Comparison of ENCODE assay signal across 33 cellular contexts in genomic region chr1:236323819-236324411, GRCh38.
"Had no signal": no experiment of that assay in that cellular context is flagged by ENCODE, and none has a peak within 500 bp of the region (broad histone marks: within the 10 kb centered on the region; RNA-seq: fewer than 3 reads in every experiment).

No MANE protein-coding gene starts in this region.

- FAIRE-seq: astrocyte, bronchial epithelial cell had no signal

- H3K27ac ChIP-seq: adrenal gland, ascending aorta, body of pancreas, brain microvascular endothelial cell, breast epithelium, cardiac muscle cell had no signal

- H3K36me3 ChIP-seq: adrenal gland, ascending aorta, brain microvascular endothelial cell, breast epithelium, cardiac muscle cell had no signal

- H3K4me1 ChIP-seq: adrenal gland, ascending aorta, breast epithelium had no signal

- DNase-seq: activated effector memory CD4-positive, alpha-beta T cell treated with anti-CD3 and anti-CD28 coated beads, Interleukin-2, amount 50 U/mL, for 16 hours; activated effector memory CD4-positive, alpha-beta T cell treated with Interleukin-2 at 50 U/mL for 16 hours; activated gamma-delta T cell; activated gamma-delta T cell treated with Interleukin-2 at 50 U/mL for 16 hours; activated naive CD4-positive, alpha-beta T cell; activated naive CD4-positive, alpha-beta T cell treated with anti-CD3 and anti-CD28 coated beads for 36 hours; activated naive CD4-positive, alpha-beta T cell treated with anti-CD3 and anti-CD28 coated beads, Interleukin-2, amount 10 ng/mL, durations not matched to agents 7 days and 5 days; activated naive CD4-positive, alpha-beta T cell treated with anti-CD3 and anti-CD28 coated beads, Interleukin-2, amount 50 U/mL, for 16 hours; activated naive CD4-positive, alpha-beta T cell treated with Interleukin-2 at 50 U/mL for 16 hours; activated naive CD8-positive, alpha-beta T cell treated with anti-CD3 and anti-CD28 coated beads for 36 hours; activated naive CD8-positive, alpha-beta T cell treated with anti-CD3 and anti-CD28 coated beads, Interleukin-2, amount 10 ng/mL, durations not matched to agents 7 days and 5 days; activated naive CD8-positive, alpha-beta T cell treated with anti-CD3 and anti-CD28 coated beads, Interleukin-2, amount 50 U/mL, for 24 hours; activated T-cell treated with anti-CD3 and anti-CD28 coated beads, Interleukin-2, amount 50 U/mL, for 24 hours; activated T-cell treated with anti-CD3 and anti-CD28 coated beads, Interleukin-2, amount 50 U/mL, for 4 hours; activated T-cell treated with anti-CD3 and anti-CD28 coated beads, Interleukin-2, amount 50 U/mL, for 48 hours; activated T-cell treated with anti-CD3 and anti-CD28 coated beads, Interleukin-2, amount 50 U/mL, for 72 hours; adrenal gland; amniotic stem cell; amygdala; anterior cingulate cortex; aorta; body of pancreas; brain microvascular endothelial cell; caudate nucleus; central memory CD4-positive, alpha-beta T cell; cerebellar nuclear complex had no signal

- ATAC-seq: activated naive CD4-positive, alpha-beta T cell treated with anti-CD3 and anti-CD28 coated beads, Interleukin-2, amount 50 U/mL, for 72 hours; activated naive CD8-positive, alpha-beta T cell treated with anti-CD3 and anti-CD28 coated beads, Interleukin-2, amount 50 U/mL, for 24 hours; activated T-cell treated with anti-CD3 and anti-CD28 coated beads, Interleukin-2, amount 50 U/mL, for 4 hours; activated T-cell treated with anti-CD3 and anti-CD28 coated beads, Interleukin-2, amount 50 U/mL, for 72 hours; activated T-helper 17 cell treated with anti-CD3 and anti-CD28 coated beads, Interleukin-2, amount 50 U/mL, for 72 hours; body of pancreas had no signal

- H3K27me3 ChIP-seq: adrenal gland, ascending aorta, body of pancreas, brain microvascular endothelial cell, breast epithelium, cardiac muscle cell had no signal

- H3K4me3 ChIP-seq: adrenal gland, ascending aorta, body of pancreas, breast epithelium, cardiac muscle cell had no signal
